1 cellular context compared by ENCODE assay signal in the genomic region with DNA sequence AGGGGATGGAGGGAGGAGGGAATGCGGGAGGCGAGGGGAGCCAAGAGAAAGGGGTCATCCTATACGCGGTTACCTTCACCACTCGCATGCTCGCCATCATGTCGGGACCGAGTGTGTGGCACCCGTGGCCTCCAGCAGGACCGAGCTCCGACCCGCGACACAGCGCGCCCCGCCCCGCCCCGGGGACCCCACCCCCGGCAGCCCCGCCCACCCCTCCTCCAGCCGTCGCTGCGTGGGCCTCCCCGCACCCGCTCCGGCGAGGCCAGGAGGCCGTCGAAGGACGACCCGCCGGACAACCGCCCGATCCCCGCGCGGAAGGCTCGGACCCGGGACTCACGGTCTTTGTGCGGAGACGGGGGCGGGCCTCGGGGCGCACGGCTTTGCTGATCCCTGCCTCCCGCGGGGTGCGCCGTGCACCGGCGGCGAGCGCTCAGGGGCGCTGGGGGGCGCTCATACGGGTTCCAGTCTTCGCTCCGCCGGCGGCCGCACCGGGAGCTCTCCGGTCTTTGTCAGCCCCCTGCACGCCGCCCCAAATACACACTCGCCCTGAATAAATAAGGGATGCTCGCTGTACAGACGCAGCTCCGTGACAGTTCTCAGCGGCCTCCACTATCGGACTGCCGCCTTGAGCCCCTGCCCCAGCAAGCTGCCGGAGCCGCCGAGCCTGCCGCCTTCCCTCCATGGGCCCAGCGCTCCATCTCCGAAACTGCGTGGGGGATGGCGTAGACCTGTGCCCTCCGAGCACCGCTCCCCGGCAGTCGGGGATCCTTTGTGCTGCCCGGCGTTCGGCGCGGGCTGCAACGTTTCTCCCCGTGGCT.
TF ChIP-seq lines count a peak whose summit lies in the region.

A gene (minus strand): TSS at position 161 of the 818 bp plus-strand sequence. CDS start 61 bp downstream, at position 100.

TF ChIP-seq in HepG2, 621 proteins besides CTCF, POLR2A, EP300 and RAD21 (continued from another document and continues in another):
- TF ChIP-seq, protein P1, sequence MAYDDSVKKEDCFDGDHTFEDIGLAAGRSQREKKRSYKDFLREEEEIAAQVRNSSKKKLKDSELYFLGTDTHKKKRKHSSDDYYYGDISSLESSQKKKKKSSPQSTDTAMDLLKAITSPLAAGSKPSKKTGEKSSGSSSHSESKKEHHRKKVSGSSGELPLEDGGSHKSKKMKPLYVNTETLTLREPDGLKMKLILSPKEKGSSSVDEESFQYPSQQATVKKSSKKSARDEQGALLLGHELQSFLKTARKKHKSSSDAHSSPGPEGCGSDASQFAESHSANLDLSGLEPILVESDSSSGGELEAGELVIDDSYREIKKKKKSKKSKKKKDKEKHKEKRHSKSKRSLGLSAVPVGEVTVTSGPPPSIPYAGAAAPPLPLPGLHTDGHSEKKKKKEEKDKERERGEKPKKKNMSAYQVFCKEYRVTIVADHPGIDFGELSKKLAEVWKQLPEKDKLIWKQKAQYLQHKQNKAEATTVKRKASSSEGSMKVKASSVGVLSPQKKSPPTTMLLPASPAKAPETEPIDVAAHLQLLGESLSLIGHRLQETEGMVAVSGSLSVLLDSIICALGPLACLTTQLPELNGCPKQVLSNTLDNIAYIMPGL (CRISPR knock-in tag; IDR thresholded peaks at IDR 0.05; ENCODE audit: borderline replicate concordance in 1 of 2, low read depth in 1 of 2) = peak; percentile 97 to 98
- TF ChIP-seq ZNF619 (CRISPR knock-in tag; IDR thresholded peaks at IDR 0.05) (0 out of 2 replicates have a peak, but pooled peaks have one; percentile 71), FOSL2 (CRISPR knock-in tag; IDR thresholded peaks at IDR 0.05) (0 out of 2 replicates have a peak, but pooled peaks have one; percentile 11), MATR3 (CRISPR knock-in tag; IDR thresholded peaks at IDR 0.05) (no peak), ZNF136 (CRISPR knock-in tag; IDR thresholded peaks at IDR 0.05; ENCODE audit: low read depth) (0 out of 2 replicates have a peak, but pooled peaks have one; percentile 18), GLI4 (CRISPR knock-in tag; IDR thresholded peaks at IDR 0.05; ENCODE audit: borderline replicate concordance) (peak; percentile 73; the same call in 1 of the 2 replicates), ATF7-NPFF (CRISPR knock-in tag; IDR thresholded peaks at IDR 0.05; ENCODE audit: low read depth) (peak; percentile 15; the same call in 1 of the 2 replicates), ZNF883 (CRISPR knock-in tag; IDR thresholded peaks at IDR 0.05; ENCODE audit: not compliant biosample characterization) (peak; percentile 65), ZNF891 (CRISPR knock-in tag; IDR thresholded peaks at IDR 0.05) (peak; percentile 82), ZNF788 (CRISPR knock-in tag; IDR thresholded peaks at IDR 0.05; ENCODE audit: borderline replicate concordance) (peak; percentile 64; the same call in 1 of the 2 replicates), HCFC1 (IDR thresholded peaks at IDR 0.05; ENCODE audit: low read depth, low read length) (no peak), ZNF274 (CRISPR knock-in tag; IDR thresholded peaks at IDR 0.05) (peak; percentile 50; the same call in 1 of the 2 replicates), ZFY (CRISPR knock-in tag; IDR thresholded peaks at IDR 0.05) (peak; percentile 31; the same call in 1 of the 2 replicates), KDM5A (IDR thresholded peaks at IDR 0.05; ENCODE audit: borderline replicate concordance, low read length) (0 out of 2 replicates have a peak, but pooled peaks have one; percentile 37), ZNF777 (CRISPR knock-in tag; IDR thresholded peaks at IDR 0.05) (peak; percentile 95), SAP130 (CRISPR knock-in tag; IDR thresholded peaks at IDR 0.05; ENCODE audit: low read depth) (peak; percentile 56; the same call in 1 of the 2 replicates), MAZ (IDR thresholded peaks at IDR 0.05; ENCODE audit: borderline replicate concordance, low read depth, low read length) (no peak), MAZ (CRISPR knock-in tag; IDR thresholded peaks at IDR 0.05; ENCODE audit: low read depth) (0 out of 2 replicates have a peak, but pooled peaks have one; percentile 45), SNAPC2 (CRISPR knock-in tag; IDR thresholded peaks at IDR 0.05) (no peak), HOXD1 (CRISPR knock-in tag; IDR thresholded peaks at IDR 0.05) (0 out of 2 replicates have a peak, but pooled peaks have one; percentile 14), SIN3A (IDR thresholded peaks at IDR 0.05; ENCODE audit: borderline replicate concordance, low read depth, low read length) (peak; percentile 54; the same call in 1 of the 2 replicates), PHF20 (CRISPR knock-in tag; IDR thresholded peaks at IDR 0.05) (peak; percentile 19; the same call in 1 of the 2 replicates), MXI1 (IDR thresholded peaks at IDR 0.05; ENCODE audit: borderline replicate concordance, low read depth, low read length) (peak; percentile 44; the same call in 1 of the 3 replicates), ELF3 (CRISPR knock-in tag; IDR thresholded peaks at IDR 0.05) (no peak), MAFF (IDR thresholded peaks at IDR 0.05; ENCODE audit: low read depth, low read length) (no peak)
- TF ChIP-seq, protein P2, sequence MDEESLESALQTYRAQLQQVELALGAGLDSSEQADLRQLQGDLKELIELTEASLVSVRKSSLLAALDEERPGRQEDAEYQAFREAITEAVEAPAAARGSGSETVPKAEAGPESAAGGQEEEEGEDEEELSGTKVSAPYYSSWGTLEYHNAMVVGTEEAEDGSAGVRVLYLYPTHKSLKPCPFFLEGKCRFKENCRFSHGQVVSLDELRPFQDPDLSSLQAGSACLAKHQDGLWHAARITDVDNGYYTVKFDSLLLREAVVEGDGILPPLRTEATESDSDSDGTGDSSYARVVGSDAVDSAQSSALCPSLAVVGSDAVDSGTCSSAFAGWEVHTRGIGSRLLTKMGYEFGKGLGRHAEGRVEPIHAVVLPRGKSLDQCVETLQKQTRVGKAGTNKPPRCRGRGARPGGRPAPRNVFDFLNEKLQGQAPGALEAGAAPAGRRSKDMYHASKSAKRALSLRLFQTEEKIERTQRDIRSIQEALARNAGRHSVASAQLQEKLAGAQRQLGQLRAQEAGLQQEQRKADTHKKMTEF (CRISPR knock-in tag; IDR thresholded peaks at IDR 0.05) = 0 out of 2 replicates have a peak, but pooled peaks have one; percentile 29
- TF ChIP-seq, protein P3, sequence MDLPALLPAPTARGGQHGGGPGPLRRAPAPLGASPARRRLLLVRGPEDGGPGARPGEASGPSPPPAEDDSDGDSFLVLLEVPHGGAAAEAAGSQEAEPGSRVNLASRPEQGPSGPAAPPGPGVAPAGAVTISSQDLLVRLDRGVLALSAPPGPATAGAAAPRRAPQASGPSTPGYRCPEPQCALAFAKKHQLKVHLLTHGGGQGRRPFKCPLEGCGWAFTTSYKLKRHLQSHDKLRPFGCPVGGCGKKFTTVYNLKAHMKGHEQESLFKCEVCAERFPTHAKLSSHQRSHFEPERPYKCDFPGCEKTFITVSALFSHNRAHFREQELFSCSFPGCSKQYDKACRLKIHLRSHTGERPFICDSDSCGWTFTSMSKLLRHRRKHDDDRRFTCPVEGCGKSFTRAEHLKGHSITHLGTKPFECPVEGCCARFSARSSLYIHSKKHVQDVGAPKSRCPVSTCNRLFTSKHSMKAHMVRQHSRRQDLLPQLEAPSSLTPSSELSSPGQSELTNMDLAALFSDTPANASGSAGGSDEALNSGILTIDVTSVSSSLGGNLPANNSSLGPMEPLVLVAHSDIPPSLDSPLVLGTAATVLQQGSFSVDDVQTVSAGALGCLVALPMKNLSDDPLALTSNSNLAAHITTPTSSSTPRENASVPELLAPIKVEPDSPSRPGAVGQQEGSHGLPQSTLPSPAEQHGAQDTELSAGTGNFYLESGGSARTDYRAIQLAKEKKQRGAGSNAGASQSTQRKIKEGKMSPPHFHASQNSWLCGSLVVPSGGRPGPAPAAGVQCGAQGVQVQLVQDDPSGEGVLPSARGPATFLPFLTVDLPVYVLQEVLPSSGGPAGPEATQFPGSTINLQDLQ (CRISPR knock-in tag; IDR thresholded peaks at IDR 0.05) = no peak
- TF ChIP-seq, protein P4, sequence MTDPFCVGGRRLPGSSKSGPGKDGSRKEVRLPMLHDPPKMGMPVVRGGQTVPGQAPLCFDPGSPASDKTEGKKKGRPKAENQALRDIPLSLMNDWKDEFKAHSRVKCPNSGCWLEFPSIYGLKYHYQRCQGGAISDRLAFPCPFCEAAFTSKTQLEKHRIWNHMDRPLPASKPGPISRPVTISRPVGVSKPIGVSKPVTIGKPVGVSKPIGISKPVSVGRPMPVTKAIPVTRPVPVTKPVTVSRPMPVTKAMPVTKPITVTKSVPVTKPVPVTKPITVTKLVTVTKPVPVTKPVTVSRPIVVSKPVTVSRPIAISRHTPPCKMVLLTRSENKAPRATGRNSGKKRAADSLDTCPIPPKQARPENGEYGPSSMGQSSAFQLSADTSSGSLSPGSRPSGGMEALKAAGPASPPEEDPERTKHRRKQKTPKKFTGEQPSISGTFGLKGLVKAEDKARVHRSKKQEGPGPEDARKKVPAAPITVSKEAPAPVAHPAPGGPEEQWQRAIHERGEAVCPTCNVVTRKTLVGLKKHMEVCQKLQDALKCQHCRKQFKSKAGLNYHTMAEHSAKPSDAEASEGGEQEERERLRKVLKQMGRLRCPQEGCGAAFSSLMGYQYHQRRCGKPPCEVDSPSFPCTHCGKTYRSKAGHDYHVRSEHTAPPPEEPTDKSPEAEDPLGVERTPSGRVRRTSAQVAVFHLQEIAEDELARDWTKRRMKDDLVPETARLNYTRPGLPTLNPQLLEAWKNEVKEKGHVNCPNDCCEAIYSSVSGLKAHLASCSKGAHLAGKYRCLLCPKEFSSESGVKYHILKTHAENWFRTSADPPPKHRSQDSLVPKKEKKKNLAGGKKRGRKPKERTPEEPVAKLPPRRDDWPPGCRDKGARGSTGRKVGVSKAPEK (CRISPR knock-in tag; IDR thresholded peaks at IDR 0.05; ENCODE audit: borderline replicate concordance) = peak; percentile 92; the same call in 1 of the 2 replicates
- TF ChIP-seq, protein P5, sequence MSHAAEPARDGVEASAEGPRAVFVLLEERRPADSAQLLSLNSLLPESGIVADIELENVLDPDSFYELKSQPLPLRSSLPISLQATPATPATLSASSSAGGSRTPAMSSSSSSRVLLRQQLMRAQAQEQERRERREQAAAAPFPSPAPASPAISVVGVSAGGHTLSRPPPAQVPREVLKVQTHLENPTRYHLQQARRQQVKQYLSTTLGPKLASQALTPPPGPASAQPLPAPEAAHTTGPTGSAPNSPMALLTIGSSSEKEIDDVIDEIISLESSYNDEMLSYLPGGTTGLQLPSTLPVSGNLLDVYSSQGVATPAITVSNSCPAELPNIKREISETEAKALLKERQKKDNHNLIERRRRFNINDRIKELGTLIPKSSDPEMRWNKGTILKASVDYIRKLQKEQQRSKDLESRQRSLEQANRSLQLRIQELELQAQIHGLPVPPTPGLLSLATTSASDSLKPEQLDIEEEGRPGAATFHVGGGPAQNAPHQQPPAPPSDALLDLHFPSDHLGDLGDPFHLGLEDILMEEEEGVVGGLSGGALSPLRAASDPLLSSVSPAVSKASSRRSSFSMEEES (CRISPR knock-in tag; IDR thresholded peaks at IDR 0.05) = no peak
- TF ChIP-seq, protein P6, sequence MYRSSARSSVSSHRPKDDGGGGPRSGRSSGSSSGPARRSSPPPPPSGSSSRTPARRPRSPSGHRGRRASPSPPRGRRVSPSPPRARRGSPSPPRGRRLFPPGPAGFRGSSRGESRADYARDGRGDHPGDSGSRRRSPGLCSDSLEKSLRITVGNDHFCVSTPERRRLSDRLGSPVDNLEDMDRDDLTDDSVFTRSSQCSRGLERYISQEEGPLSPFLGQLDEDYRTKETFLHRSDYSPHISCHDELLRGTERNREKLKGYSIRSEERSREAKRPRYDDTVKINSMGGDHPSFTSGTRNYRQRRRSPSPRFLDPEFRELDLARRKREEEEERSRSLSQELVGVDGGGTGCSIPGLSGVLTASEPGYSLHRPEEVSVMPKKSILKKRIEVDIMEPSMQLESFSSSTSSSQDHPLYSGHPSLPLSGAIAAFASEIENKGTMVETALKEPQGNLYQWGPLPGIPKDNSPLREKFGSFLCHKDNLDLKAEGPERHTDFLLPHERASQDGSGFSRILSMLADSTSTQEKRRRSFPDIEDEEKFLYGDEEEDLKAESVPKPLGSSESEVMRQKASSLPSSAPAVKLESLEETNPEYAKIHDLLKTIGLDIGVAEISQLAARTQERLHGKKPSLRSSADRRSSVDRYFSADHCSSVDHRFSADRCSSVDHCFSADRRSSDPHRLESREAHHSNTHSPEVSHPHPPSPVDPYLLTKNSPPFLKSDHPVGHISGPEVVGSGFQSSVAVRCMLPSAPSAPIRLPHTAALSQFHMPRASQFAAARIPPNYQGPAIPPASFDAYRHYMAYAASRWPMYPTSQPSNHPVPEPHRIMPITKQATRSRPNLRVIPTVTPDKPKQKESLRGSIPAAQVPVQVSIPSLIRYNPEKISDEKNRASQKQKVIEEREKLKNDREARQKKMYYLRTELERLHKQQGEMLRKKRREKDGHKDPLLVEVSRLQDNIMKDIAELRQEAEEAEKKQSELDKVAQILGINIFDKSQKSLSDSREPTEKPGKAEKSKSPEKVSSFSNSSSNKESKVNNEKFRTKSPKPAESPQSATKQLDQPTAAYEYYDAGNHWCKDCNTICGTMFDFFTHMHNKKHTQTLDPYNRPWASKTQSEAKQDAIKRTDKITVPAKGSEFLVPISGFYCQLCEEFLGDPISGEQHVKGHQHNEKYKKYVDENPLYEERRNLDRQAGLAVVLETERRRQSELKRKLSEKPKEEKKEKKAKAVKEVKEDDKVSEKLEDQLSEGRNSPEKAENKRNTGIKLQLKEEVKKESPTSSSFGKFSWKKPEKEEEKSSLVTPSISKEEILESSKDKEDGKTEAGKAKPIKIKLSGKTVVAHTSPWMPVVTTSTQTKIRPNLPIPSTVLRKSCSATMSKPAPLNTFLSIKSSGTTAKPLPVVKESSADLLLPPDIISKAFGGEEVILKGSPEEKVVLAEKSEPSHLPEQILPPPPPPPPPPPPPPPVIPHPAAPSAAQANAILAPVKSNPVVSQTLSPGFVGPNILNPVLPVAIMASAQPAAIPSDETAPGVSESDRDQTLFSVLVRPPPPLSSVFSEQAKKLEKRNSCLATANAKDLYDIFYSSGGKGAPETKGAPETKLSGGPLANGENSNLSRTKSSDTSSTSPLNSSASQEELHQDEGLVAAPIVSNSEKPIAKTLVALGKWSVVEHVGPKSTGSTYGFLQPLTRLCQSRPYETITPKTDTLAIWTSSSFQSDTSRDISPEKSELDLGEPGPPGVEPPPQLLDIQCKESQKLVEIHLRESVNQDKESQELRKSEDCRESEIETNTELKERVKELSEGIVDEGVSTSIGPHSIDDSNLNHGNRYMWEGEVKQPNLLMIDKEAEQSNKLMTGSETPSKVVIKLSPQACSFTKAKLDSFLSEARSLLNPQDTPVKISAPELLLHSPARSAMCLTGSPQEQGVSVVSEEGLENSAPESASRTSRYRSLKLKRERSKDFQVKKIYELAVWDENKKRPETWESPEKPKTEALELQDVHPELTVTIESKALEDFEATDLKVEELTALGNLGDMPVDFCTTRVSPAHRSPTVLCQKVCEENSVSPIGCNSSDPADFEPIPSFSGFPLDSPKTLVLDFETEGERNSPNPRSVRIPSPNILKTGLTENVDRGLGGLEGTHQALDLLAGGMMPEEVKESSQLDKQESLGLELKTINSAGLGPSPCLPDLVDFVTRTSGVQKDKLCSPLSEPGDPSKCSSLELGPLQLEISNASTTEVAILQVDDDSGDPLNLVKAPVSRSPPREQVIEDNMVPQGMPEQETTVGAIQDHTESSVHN (CRISPR knock-in tag; IDR thresholded peaks at IDR 0.05) = 0 out of 2 replicates have a peak, but pooled peaks have one; percentile 12
- TF ChIP-seq, protein P7, sequence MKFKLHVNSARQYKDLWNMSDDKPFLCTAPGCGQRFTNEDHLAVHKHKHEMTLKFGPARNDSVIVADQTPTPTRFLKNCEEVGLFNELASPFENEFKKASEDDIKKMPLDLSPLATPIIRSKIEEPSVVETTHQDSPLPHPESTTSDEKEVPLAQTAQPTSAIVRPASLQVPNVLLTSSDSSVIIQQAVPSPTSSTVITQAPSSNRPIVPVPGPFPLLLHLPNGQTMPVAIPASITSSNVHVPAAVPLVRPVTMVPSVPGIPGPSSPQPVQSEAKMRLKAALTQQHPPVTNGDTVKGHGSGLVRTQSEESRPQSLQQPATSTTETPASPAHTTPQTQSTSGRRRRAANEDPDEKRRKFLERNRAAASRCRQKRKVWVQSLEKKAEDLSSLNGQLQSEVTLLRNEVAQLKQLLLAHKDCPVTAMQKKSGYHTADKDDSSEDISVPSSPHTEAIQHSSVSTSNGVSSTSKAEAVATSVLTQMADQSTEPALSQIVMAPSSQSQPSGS (CRISPR knock-in tag; IDR thresholded peaks at IDR 0.05) = 0 out of 2 replicates have a peak, but pooled peaks have one; percentile 12
